In the genomic region with DNA sequence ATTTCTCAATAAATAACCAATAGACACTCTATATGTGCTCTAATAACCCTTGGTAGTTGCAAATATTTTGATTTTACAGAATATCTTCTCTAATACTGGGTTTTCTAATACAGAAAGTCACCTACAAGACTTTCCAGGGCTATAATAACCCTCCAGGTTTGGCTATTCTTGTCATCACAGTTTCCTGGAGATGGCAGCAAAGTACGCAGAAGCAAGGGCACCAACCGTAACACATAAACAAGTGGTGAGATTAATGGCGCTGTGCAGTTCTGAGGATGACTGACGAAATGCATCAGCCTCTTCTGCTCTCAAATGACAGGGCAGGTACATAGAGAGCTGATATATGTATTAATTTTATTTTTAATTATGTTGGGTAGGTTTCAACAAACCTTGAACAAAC, we compare ENCODE assay signal across 9 cellular contexts.
DNase-seq lines count a peak whose midpoint lies in the region; ATAC-seq, FAIRE-seq and TF ChIP-seq lines count a peak whose summit lies in the region.
"Had no signal": no experiment of that assay in that cellular context is flagged by ENCODE, and none has a peak within 500 bp of the region (broad histone marks: within the 10 kb centered on the region; RNA-seq: fewer than 3 reads in every experiment).

No MANE protein-coding gene starts in this region.

- TF ChIP-seq POLR2A in adrenal gland (IDR thresholded peaks at IDR 0.05), result no peak
- TF ChIP-seq POLR2A in HepG2 (IDR thresholded peaks at IDR 0.05; ENCODE audit: insufficient read depth in 1 of 2, low read depth in 2 of 2, low read length in 2 of 2), result no peak

- peak; percentile 56 for ATAC-seq in HepG2
- ATAC-seq in GM18868 (IDR thresholded peaks at IDR 0.05; ENCODE audit: unreplicated experiment), result no peak
- ATAC-seq in HG02981 (IDR thresholded peaks at IDR 0.05; ENCODE audit: unreplicated experiment), result no peak

- H3K79me2 ChIP-seq in HepG2 (ENCODE audit: insufficient read depth, low read length), result no peaks in the 10 kb centered on the region

- H3K9me3 ChIP-seq in adrenal gland (replicated peaks in 1 of 3) (no peaks in the 10 kb centered on the region), HepG2 (ENCODE audit: low read length) (no peaks in the 10 kb centered on the region), ascending aorta (no peaks in the 10 kb centered on the region)

- BruUV-seq in HepG2 (replicated peaks; lab: Mats Ljungman, UMichigan), result no TSS peak

- H4K20me1 ChIP-seq in HepG2 (ENCODE audit: insufficient read depth, low read length), result no peaks in the 10 kb centered on the region

- peak; percentile 55 for DNase-seq in D341Med (ENCODE audit: low spot score)
- peak; percentile 41 for DNase-seq in NCI-H1417 treated with DMSO at 0.1 percent for 48 hours (lab: John Stamatoyannopoulos, UW)
- peak in 6 of 7 donors; percentile 2 to 65 (median 20) for DNase-seq in adrenal gland
- no peak for DNase-seq in HepG2 (ENCODE audit: low spot score)
- no peak for DNase-seq in T-helper 1 cell
- DNase-seq in ascending aorta (ENCODE audit: low spot score in 2 of 2), result no peak

- H3K9ac ChIP-seq in HepG2 (ENCODE audit: insufficient read depth, low read depth, low read length), result no peak overlapping the region
- H3K9ac ChIP-seq: KMS-11 had no signal

- TF ChIP-seq CTCF in adrenal gland (IDR thresholded peaks at IDR 0.05) (peak in 3 of 6 experiments; percentile 18 to 37 (median 28)), HepG2 (CRISPR knock-in tag; IDR thresholded peaks at IDR 0.05) (peak; percentile 38), ascending aorta (IDR thresholded peaks at IDR 0.05) (peak in 1 of 3 experiments; percentile 54)

- CTCF ChIA-PET in HepG2 (lab: Yijun Ruan, JAX; ENCODE audit: low intra/inter-chr PET ratio, low total read pairs), result no interaction called here

- no peaks in the 10 kb centered on the region for H3K27me3 ChIP-seq in adrenal gland
- no peaks in the 10 kb centered on the region; a peak in 1 of 5 replicates for H3K27me3 ChIP-seq in HepG2 (ENCODE audit: control insufficient read depth in 1 of 2, insufficient read depth in 2 of 2, low read length in 2 of 2)
- H3K27me3 ChIP-seq in ascending aorta, result no peaks in the 10 kb centered on the region

- POLR2A ChIA-PET in HepG2 (lab: Yijun Ruan, JAX), result no interaction called here

- no peaks in the 10 kb centered on the region for H3K36me3 ChIP-seq in adrenal gland (replicated peaks in 1 of 2)
- H3K36me3 ChIP-seq in HepG2 (replicated peaks in 1 of 2; ENCODE audit: control insufficient read depth in 1 of 2, insufficient read depth in 2 of 2, low read length in 2 of 2), result no peaks in the 10 kb centered on the region
- no peaks in the 10 kb centered on the region for H3K36me3 ChIP-seq in ascending aorta

- H3K4me1 ChIP-seq in adrenal gland (replicated peaks in 1 of 2) (no peaks in the 10 kb centered on the region), HepG2 (ENCODE audit: insufficient read depth, low read length) (no peaks in the 10 kb centered on the region), ascending aorta (no peaks in the 10 kb centered on the region)

- in situ Hi-C loops in HepG2 (cut with HindIII; ENCODE audit: extremely low pct_ligation_motif_present, low pct_unique_long_range_greater_than_20kb), result no loop called here

- H2AFZ ChIP-seq in HepG2 (ENCODE audit: low read length), result no peak overlapping the region

- no peak for TF ChIP-seq RAD21 in HepG2 (CRISPR knock-in tag; IDR thresholded peaks at IDR 0.05)

- H3K4me3 ChIP-seq in adrenal gland (no peak overlapping the region), HepG2 (replicated peaks in 1 of 3; ENCODE audit: insufficient read depth in 1 of 3, low read depth in 2 of 3, low read length in 3 of 3) (no peak overlapping the region), ascending aorta (peak overlapping the region in 1 of 2 donors; percentile 19)

- no peak overlapping the region for H3K27ac ChIP-seq in adrenal gland
- no peak overlapping the region for H3K27ac ChIP-seq in HepG2 (ENCODE audit: extremely low read length, insufficient read depth, low read length)
- no peak overlapping the region for H3K27ac ChIP-seq in ascending aorta
- H3K27ac ChIP-seq: KMS-11 had no signal

- FAIRE-seq in HepG2 (lab: Jason Lieb, UNC), result no peak

- WGBS in adrenal gland, 4 donors, result 18 to 33% (median 26%) methylated on average over 4 of the region's 4 CpGs
- WGBS in HepG2 (ENCODE audit: low lambda C conversion rate), result 29% methylated on average over 4 of the region's 4 CpGs

- no peak overlapping the region for H3K4me2 ChIP-seq in HepG2 (ENCODE audit: low read depth, low read length)
- H3K4me2 ChIP-seq: KMS-11 had no signal

- intact Hi-C loops in adrenal gland (cut with DNase I) (no loop called here), HepG2 (cut with micrococcal nuclease; ENCODE audit: unreplicated experiment) (no loop called here), ascending aorta (cut with DNase I) (loop anchor here (1.0 kb wide), 1 partner anchor 423 kb away; no protein-coding TSS in a partner anchor)

- TF ChIP-seq EP300 in HepG2 (IDR thresholded peaks at IDR 0.05; ENCODE audit: low read depth in 2 of 2, low read length in 2 of 2) (no peak), HepG2 (CRISPR knock-in tag; IDR thresholded peaks at IDR 0.05; ENCODE audit: borderline replicate concordance) (no peak)

TF ChIP-seq in HepG2, 621 proteins besides CTCF, POLR2A, EP300 and RAD21:
- no peak for TF ChIP-seq SMARCE1 (IDR thresholded peaks at IDR 0.05; ENCODE audit: borderline replicate concordance)
- no peak for TF ChIP-seq FOXO1 (CRISPR knock-in tag; IDR thresholded peaks at IDR 0.05)
- TF ChIP-seq STAG1 (CRISPR knock-in tag; IDR thresholded peaks at IDR 0.05), result peak; percentile 16; the same call in 1 of the 2 replicates
- TF ChIP-seq ZNF24 (IDR thresholded peaks at IDR 0.05), result no peak
TF ChIP-seq in HepG2: peak in this region for 1.

Comparison
In these comparisons a context has a peak if more than half of its experiments do, and no peak if none do; other contexts are left out.
1. DNase-seq: peak in D341Med (single experiment), NCI-H1417 treated with DMSO at 0.1 percent for 48 hours (single experiment) and adrenal gland (6 of 7); none in HepG2 (single experiment), T-helper 1 cell (0 of 5) and ascending aorta (0 of 2).